In the genomic region with DNA sequence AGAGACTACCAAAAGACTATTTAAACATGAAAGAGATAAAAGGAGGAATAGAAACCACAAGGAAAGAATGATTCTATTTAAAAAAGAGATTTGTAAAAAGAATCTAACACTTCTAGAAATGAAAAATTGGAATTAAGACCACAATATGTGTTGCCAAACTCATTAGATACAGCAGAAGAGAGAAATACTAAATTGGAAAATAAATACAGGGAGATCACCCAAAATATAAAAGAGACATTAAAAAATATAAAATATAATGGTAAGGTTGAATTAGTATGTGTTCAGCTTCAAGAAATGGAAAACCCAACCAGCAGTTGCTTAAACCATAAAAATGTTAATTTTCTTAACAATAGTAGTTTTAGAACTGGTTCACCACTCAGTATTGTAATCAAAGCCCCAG, we compare ENCODE assay signal across 1 cellular context.
TF ChIP-seq lines count a peak whose summit lies in the region.

No MANE protein-coding gene starts in this region.

TF ChIP-seq in K562, 482 proteins besides CTCF, POLR2A, EP300 and RAD21 (continued from another document):
- TF ChIP-seq ZNF280A (IDR thresholded peaks at IDR 0.05; ENCODE audit: low read depth, partially characterized antibody): peak; percentile 18
